35 cellular contexts compared by ENCODE assay signal in the genomic region with DNA sequence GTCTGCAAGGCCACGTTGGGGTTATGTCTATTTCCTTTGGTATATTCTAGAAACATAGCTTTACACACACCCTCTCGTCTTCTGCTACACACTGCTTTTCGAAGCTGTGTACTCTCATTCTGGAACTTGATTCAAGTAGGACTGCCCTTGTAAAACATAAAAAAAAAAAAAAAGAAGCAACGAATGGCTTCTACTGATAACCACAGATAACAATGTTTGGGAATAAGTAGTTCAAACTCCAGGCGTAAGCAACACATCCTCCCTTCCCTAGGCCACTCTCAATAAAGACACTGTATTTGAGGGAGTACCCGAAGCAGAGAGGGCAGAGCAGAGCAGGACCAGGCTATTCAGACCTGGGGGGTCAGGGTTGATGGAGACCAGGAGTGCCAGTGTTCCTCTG.
"Had no signal": no experiment of that assay in that cellular context is flagged by ENCODE, and none has a peak within 500 bp of the region (broad histone marks: within the 10 kb centered on the region; RNA-seq: fewer than 3 reads in every experiment).

No MANE protein-coding gene starts in this region.

- DNase-seq: Karpas-422, Kasumi-1, MG63, MM.1S, MV-4-11, NCI-H1048, NCI-H1092, NCI-H1092 treated with DMSO at 0.1 percent for 48 hours, NCI-H1105, NCI-H1105 treated with DMSO at 0.1 percent for 48 hours, NCI-H1417, NCI-H1417 treated with DMSO at 0.1 percent for 48 hours, NCI-H1436, NCI-H1436 treated with DMSO at 0.1 percent for 48 hours, NCI-H146, NCI-H1694, NCI-H1694 treated with DMSO at 0.1 percent for 48 hours, NCI-H187, NCI-H187 treated with DMSO at 0.1 percent for 48 hours, NCI-H1930, NCI-H2029, NCI-H2029 treated with DMSO at 0.1 percent for 48 hours, NCI-H2081, NCI-H2081 treated with DMSO at 0.1 percent for 48 hours, NCI-H2107, NCI-H2171, NCI-H2171 treated with DMSO at 0.1 percent for 48 hours, NCI-H2227 treated with DMSO at 0.1 percent for 48 hours, NCI-H226, NCI-H345, NCI-H446, NCI-H446 treated with DMSO at 0.1 percent for 48 hours, NCI-H510A, NCI-H510A treated with DMSO at 0.1 percent for 48 hours, NCI-H524 had no signal

- H3K36me3 ChIP-seq: MG63 had no signal

- H3K9me3 ChIP-seq: MG63 had no signal

- H3K4me3 ChIP-seq: MG63 had no signal

- H3K27me3 ChIP-seq: MG63 had no signal
